In the genomic region with DNA sequence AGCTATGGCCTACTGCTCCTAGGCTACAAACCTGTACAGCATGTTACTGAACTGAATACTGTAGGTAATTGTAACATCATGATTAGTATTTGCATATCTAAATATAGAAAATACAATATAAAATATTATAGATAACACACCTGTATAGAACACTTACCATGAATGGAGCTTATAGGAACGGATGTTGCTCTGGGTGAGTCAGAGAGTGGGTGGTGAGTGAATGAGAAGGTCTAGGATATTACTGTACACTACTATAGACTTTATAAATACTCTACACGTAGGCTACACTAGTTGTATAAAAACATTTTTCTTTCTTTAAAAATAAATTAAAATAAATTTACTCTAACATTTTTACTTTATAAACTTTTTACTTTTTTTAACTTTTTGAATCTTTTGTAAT, we compare ENCODE assay signal across 31 cellular contexts.
DNase-seq lines count a peak whose midpoint lies in the region; ATAC-seq, FAIRE-seq and TF ChIP-seq lines count a peak whose summit lies in the region.
"Had no signal": no experiment of that assay in that cellular context is flagged by ENCODE, and none has a peak within 500 bp of the region (broad histone marks: within the 10 kb centered on the region; RNA-seq: fewer than 3 reads in every experiment).

No MANE protein-coding gene starts in this region.

- TF ChIP-seq CTCF in foreskin keratinocyte (conservative IDR thresholded peaks at IDR 0.05) (no peak), SK-N-SH (IDR thresholded peaks at IDR 0.05) (no peak)

- H3K27ac ChIP-seq in foreskin keratinocyte, result no peak overlapping the region
- H3K27ac ChIP-seq in SK-N-SH (ENCODE audit: low read depth in 2 of 2, low read length in 1 of 2), result no peak overlapping the region
- H3K27ac ChIP-seq: esophagus muscularis mucosa, heart left ventricle, left ventricle myocardium inferior, ovary, tibial nerve had no signal

- POLR2A ChIA-PET in SK-N-SH (lab: Yijun Ruan, JAX), result no interaction called here

- no peak overlapping the region for H2AFZ ChIP-seq in SK-N-SH (ENCODE audit: low read depth)

- WGBS in SK-N-SH (ENCODE audit: low lambda C conversion rate), result 78% methylated on average over 2 of the region's 2 CpGs

- H3K4me1 ChIP-seq in foreskin keratinocyte (no peaks in the 10 kb centered on the region), SK-N-SH (ENCODE audit: control insufficient read depth in 1 of 2, insufficient read depth in 2 of 2, low read depth in 1 of 2, low read length in 1 of 2) (peaks cover 0 to 2% of the 10 kb centered on the region in 2 experiments; a peak in 1 of 4 replicates)
- H3K4me1 ChIP-seq: BE2C, HAP-1, heart left ventricle, left ventricle myocardium inferior, tibial nerve had no signal

- no peak for TF ChIP-seq EP300 in SK-N-SH (IDR thresholded peaks at IDR 0.05; ENCODE audit: borderline replicate concordance in 1 of 2, low read depth in 1 of 2, low read length in 1 of 2)

- intact Hi-C loops in activated naive CD4-positive, alpha-beta T cell treated with anti-CD3 and anti-CD28 coated beads for 36 hours (cut with micrococcal nuclease), result no loop called here

- no peak overlapping the region for H3K4me3 ChIP-seq in SK-N-SH (ENCODE audit: low read depth in 2 of 2, low read length in 1 of 2)
- H3K4me3 ChIP-seq: esophagus muscularis mucosa, HAP-1, heart left ventricle, left ventricle myocardium inferior, ovary, tibial nerve had no signal

- H3K4me3 Mint-ChIP-seq in activated naive CD4-positive, alpha-beta T cell treated with anti-CD3 and anti-CD28 coated beads for 36 hours, result no peak overlapping the region
- H3K4me3 Mint-ChIP-seq: central memory CD8-positive, alpha-beta T cell; endodermal cell; neural crest cell had no signal

- H3K36me3 Mint-ChIP-seq in activated naive CD4-positive, alpha-beta T cell treated with anti-CD3 and anti-CD28 coated beads for 36 hours (ENCODE audit: low read depth), result no peaks in the 10 kb centered on the region

- H3K9me2 ChIP-seq in SK-N-SH, result no peaks in the 10 kb centered on the region

- H3K27me3 Mint-ChIP-seq in activated naive CD4-positive, alpha-beta T cell treated with anti-CD3 and anti-CD28 coated beads for 36 hours (ENCODE audit: low read depth), result no peaks in the 10 kb centered on the region
- H3K27me3 Mint-ChIP-seq: central memory CD8-positive, alpha-beta T cell had no signal

- no peak overlapping the region for H3K9ac ChIP-seq in SK-N-SH

- no peak for TF ChIP-seq RAD21 in SK-N-SH (IDR thresholded peaks at IDR 0.05; ENCODE audit: low read length)

- peak; percentile 76 for ATAC-seq in foreskin keratinocyte
- ATAC-seq: heart left ventricle, HepG2 had no signal

- H3K4me1 Mint-ChIP-seq in activated naive CD4-positive, alpha-beta T cell treated with anti-CD3 and anti-CD28 coated beads for 36 hours (ENCODE audit: low read depth), result peaks cover 4% of the 10 kb centered on the region
- H3K4me1 Mint-ChIP-seq: central memory CD8-positive, alpha-beta T cell; endodermal cell; neural crest cell had no signal

- CTCF ChIA-PET in activated naive CD4-positive, alpha-beta T cell treated with anti-CD3 and anti-CD28 coated beads for 36 hours (lab: Charles Lee), result no interaction called here
- CTCF ChIA-PET in SK-N-SH (lab: Yijun Ruan, JAX), result no interaction called here

- H3F3A ChIP-seq in SK-N-SH (replicated peaks; ENCODE audit: insufficient read depth), result peaks cover 5% of the 10 kb centered on the region

- peak; percentile 26 for DNase-seq in activated naive CD4-positive, alpha-beta T cell treated with anti-CD3 and anti-CD28 coated beads for 36 hours
- DNase-seq in activated naive CD4-positive, alpha-beta T cell treated with anti-CD3 and anti-CD28 coated beads, Interleukin-2, amount 50 U/mL, for 16 hours, result no peak
- DNase-seq in ELR (ENCODE audit: low read depth) (peak; percentile 46), RCC 7860 (ENCODE audit: low spot score) (no peak), foreskin keratinocyte (no peak), SK-N-DZ (ENCODE audit: low spot score) (no peak), SK-N-SH (no peak)
- DNase-seq: activated CD8-positive, alpha-beta memory T cell treated with anti-CD3 and anti-CD28 coated beads, Interleukin-2, amount 50 U/mL, for 48 hours; BE2C; dermis blood vessel endothelial cell; endodermal cell; foreskin fibroblast; heart left ventricle; left ventricle myocardium inferior; MV-4-11; NCI-H1436; NCI-H2081; NCI-H2227 treated with DMSO at 0.1 percent for 48 hours; NCI-H526 treated with DMSO at 0.1 percent for 48 hours; NK-92 treated with Interleukin-12 subunit alpha and Interleukin-12 subunit beta, amount 100 ng/mL, for 24 hours; ovary; Right ventricle myocardium superior; T-helper 2 cell had no signal

- no peaks in the 10 kb centered on the region for H3K79me2 ChIP-seq in SK-N-SH (ENCODE audit: insufficient read depth)

- FAIRE-seq in RCC 7860 (lab: Jason Lieb, UNC), result peak; percentile 56
- FAIRE-seq: HepG2, keratinocyte had no signal

- peaks cover 0 to 5% of the 10 kb centered on the region in 2 experiments for H3K36me3 ChIP-seq in SK-N-SH (replicated peaks in 1 of 2; ENCODE audit: control insufficient read depth in 1 of 2, insufficient read depth in 2 of 2, low read length in 1 of 2)
- H3K36me3 ChIP-seq: BE2C, esophagus muscularis mucosa, HAP-1, heart left ventricle, left ventricle myocardium inferior, ovary, tibial nerve had no signal

- no peaks in the 10 kb centered on the region for H3K9me3 Mint-ChIP-seq in activated naive CD4-positive, alpha-beta T cell treated with anti-CD3 and anti-CD28 coated beads for 36 hours
- H3K9me3 Mint-ChIP-seq: central memory CD8-positive, alpha-beta T cell; endodermal cell; neural crest cell had no signal

- H3K4me2 ChIP-seq in SK-N-SH, result no peak overlapping the region

- H3K27me3 ChIP-seq in foreskin keratinocyte, result no peaks in the 10 kb centered on the region
- no peaks in the 10 kb centered on the region for H3K27me3 ChIP-seq in SK-N-SH (ENCODE audit: insufficient read depth)
- H3K27me3 ChIP-seq: BE2C, esophagus muscularis mucosa, heart left ventricle, ovary, tibial nerve had no signal

- H3K9me3 ChIP-seq in SK-N-SH, result no peaks in the 10 kb centered on the region
- H3K9me3 ChIP-seq: BE2C, esophagus muscularis mucosa, HAP-1, heart left ventricle, left ventricle myocardium inferior, ovary, tibial nerve had no signal

- H4K20me1 ChIP-seq in SK-N-SH (ENCODE audit: insufficient read depth), result no peaks in the 10 kb centered on the region

- H3K27ac Mint-ChIP-seq in activated naive CD4-positive, alpha-beta T cell treated with anti-CD3 and anti-CD28 coated beads for 36 hours, result no peak overlapping the region
- H3K27ac Mint-ChIP-seq: activated T-helper 2 cell treated with anti-CD3 and anti-CD28 coated beads, Interferon-gamma antibody, Interleukin-2, Interleukin-4, amounts not matched to agents 10 μg/mL and 5 μg/mL and 100 μg/mL, durations not matched to agents 14 hours and 24 hours and 36 hours; endodermal cell had no signal

TF ChIP-seq in SK-N-SH, 30 proteins besides CTCF, POLR2A, EP300 and RAD21:
- TF ChIP-seq MEF2A (IDR thresholded peaks at IDR 0.05; ENCODE audit: borderline replicate concordance, low read depth) (no peak), GATA2 (CRISPR knock-in tag; IDR thresholded peaks at IDR 0.05) (no peak), FOXM1 (IDR thresholded peaks at IDR 0.05; ENCODE audit: low read depth) (no peak)

Comparison
In these comparisons a context has a peak if more than half of its experiments do, and no peak if none do; other contexts are left out.
1. DNase-seq: peak in activated naive CD4-positive, alpha-beta T cell treated with anti-CD3 and anti-CD28 coated beads for 36 hours (single experiment) and ELR (single experiment); none in activated naive CD4-positive, alpha-beta T cell treated with anti-CD3 and anti-CD28 coated beads, Interleukin-2, amount 50 U/mL, for 16 hours (single experiment), RCC 7860 (single experiment), foreskin keratinocyte (0 of 2), SK-N-DZ (single experiment) and SK-N-SH (single experiment).